19 cellular contexts compared by ENCODE assay signal in genomic region chr11:126963115-126963514, GRCh38. TPM values are rescaled to one million over a fixed set of nuclear protein-coding genes. Genes with fewer than 3 reads are reported as not detected.
DNase-seq lines count a peak whose midpoint lies in the region; ATAC-seq, FAIRE-seq and TF ChIP-seq lines count a peak whose summit lies in the region.
"Had no signal": no experiment of that assay in that cellular context is flagged by ENCODE, and none has a peak within 500 bp of the region (broad histone marks: within the 10 kb centered on the region; RNA-seq: fewer than 3 reads in every experiment).

No MANE protein-coding gene starts in this region.

- H3K79me2 ChIP-seq in astrocyte (ENCODE audit: insufficient read depth, low read length): no peaks in the 10 kb centered on the region
- no peaks in the 10 kb centered on the region for H3K79me2 ChIP-seq in PC-3 (ENCODE audit: low read length)

- POLR2A ChIA-PET in PC-3 (lab: Charles Lee; ENCODE audit: unreplicated experiment): no interaction called here

- peak overlapping the region; percentile 98 for H3K27ac Mint-ChIP-seq in Calu3 (ENCODE audit: unreplicated experiment)
- H3K27ac Mint-ChIP-seq in astrocyte (ENCODE audit: unreplicated experiment): peak overlapping the region; percentile 12
- peak overlapping the region in 2 of 3 experiments; percentile 5 to 37 for H3K27ac Mint-ChIP-seq in nephron
- H3K27ac Mint-ChIP-seq: H9 had no signal

- peaks cover 41% of the 10 kb centered on the region for H3K4me1 Mint-ChIP-seq in Calu3 (ENCODE audit: low read depth, unreplicated experiment)
- H3K4me1 Mint-ChIP-seq in astrocyte (ENCODE audit: low read depth, unreplicated experiment): peaks cover 14% of the 10 kb centered on the region
- H3K4me1 Mint-ChIP-seq in nephron: peaks cover 10% of the 10 kb centered on the region
- H3K4me1 Mint-ChIP-seq: H9 had no signal

- intact Hi-C loops in Calu3 (cut with micrococcal nuclease; ENCODE audit: unreplicated experiment) (loop anchor here (2.0 to 5.0 kb wide), 2 partner anchors 91 to 146 kb away; no protein-coding TSS in a partner anchor), PC-3 (cut with micrococcal nuclease) (no loop called here)

- H3K36me3 ChIP-seq in astrocyte (ENCODE audit: insufficient read depth, low read length): no peaks in the 10 kb centered on the region
- no peaks in the 10 kb centered on the region for H3K36me3 ChIP-seq in PC-3 (ENCODE audit: low read depth, low read length)
- H3K36me3 ChIP-seq: BE2C had no signal

- no TSS peak for BruUV-seq in Calu3 (replicated peaks; lab: Mats Ljungman, UMichigan)
- BruUV-seq in PC-3 (replicated peaks; lab: Mats Ljungman, UMichigan): no TSS peak

- DNase-seq in Calu3 (peak; percentile 14), astrocyte (ENCODE audit: low read depth) (peak; percentile 16), kidney glomerular epithelial cell (lab: John Stamatoyannopoulos, UW) (peak; percentile 80), T-helper 1 cell (no peak), DMS53 treated with DMSO at 0.1 percent for 48 hours (lab: John Stamatoyannopoulos, UW; ENCODE audit: unreplicated experiment) (no peak), NCI-H187 treated with DMSO at 0.1 percent for 48 hours (lab: John Stamatoyannopoulos, UW) (no peak), PC-3 (no peak)
- DNase-seq: BE2C, H9, Kasumi-1, NCI-H1694, NCI-H2081 treated with DMSO at 0.1 percent for 48 hours, NCI-H446 treated with DMSO at 0.1 percent for 48 hours, NCI-H526 treated with DMSO at 0.1 percent for 48 hours, RPMI8226, SHP77 had no signal

- H3K9me3 Mint-ChIP-seq in Calu3 (ENCODE audit: low read depth, unreplicated experiment): peaks cover 2% of the 10 kb centered on the region
- H3K9me3 Mint-ChIP-seq in astrocyte (ENCODE audit: unreplicated experiment): peaks cover 6% of the 10 kb centered on the region
- peaks cover 4% of the 10 kb centered on the region for H3K9me3 Mint-ChIP-seq in nephron
- H3K9me3 Mint-ChIP-seq: H9 had no signal

- H3K9me2 ChIP-seq in PC-3 (replicated peaks; ENCODE audit: low read length): no peaks in the 10 kb centered on the region

- no peaks in the 10 kb centered on the region for H3K36me3 Mint-ChIP-seq in Calu3 (ENCODE audit: insufficient read depth, unreplicated experiment)
- no peaks in the 10 kb centered on the region for H3K36me3 Mint-ChIP-seq in astrocyte (ENCODE audit: low read depth, unreplicated experiment)
- no peaks in the 10 kb centered on the region for H3K36me3 Mint-ChIP-seq in nephron (ENCODE audit: low read depth)

- H3K4me3 Mint-ChIP-seq in Calu3 (ENCODE audit: low read depth, unreplicated experiment): peak overlapping the region; percentile 54
- H3K4me3 Mint-ChIP-seq in astrocyte (ENCODE audit: unreplicated experiment): no peak overlapping the region
- H3K4me3 Mint-ChIP-seq in nephron: no peak overlapping the region
- H3K4me3 Mint-ChIP-seq: H9 had no signal

- H3K9me3 ChIP-seq in astrocyte (ENCODE audit: insufficient read depth, low read depth, low read length) (no peaks in the 10 kb centered on the region), PC-3 (ENCODE audit: low read length) (no peaks in the 10 kb centered on the region)
- H3K9me3 ChIP-seq: BE2C had no signal

- H3K27me3 Mint-ChIP-seq in Calu3 (ENCODE audit: unreplicated experiment) (no peaks in the 10 kb centered on the region), astrocyte (ENCODE audit: low read depth, unreplicated experiment) (peaks cover 10% of the 10 kb centered on the region), nephron (ENCODE audit: low read depth) (peaks cover 9% of the 10 kb centered on the region)

- H3K4me2 ChIP-seq in astrocyte (ENCODE audit: low read length) (peak overlapping the region; percentile 12), PC-3 (ENCODE audit: low read length) (no peak overlapping the region)

- H3K4me3 ChIP-seq in astrocyte (ENCODE audit: insufficient read depth, low read depth, low read length) (no peak overlapping the region), PC-3 (ENCODE audit: low read length) (no peak overlapping the region)

- peak overlapping the region; percentile 21 for H3K27ac ChIP-seq in astrocyte (ENCODE audit: low read depth, low read length)
- no peak overlapping the region for H3K27ac ChIP-seq in PC-3 (ENCODE audit: low read length)

- TF ChIP-seq CTCF in Calu3 (IDR thresholded peaks at IDR 0.05; ENCODE audit: unreplicated experiment): no peak
- TF ChIP-seq CTCF in astrocyte (IDR thresholded peaks at IDR 0.05; ENCODE audit: insufficient read depth, low read depth, low read length): no peak
- TF ChIP-seq CTCF in nephron (IDR thresholded peaks at IDR 0.05; ENCODE audit: unreplicated experiment in 3 of 3): no peak
- TF ChIP-seq CTCF in PC-3 (conservative IDR thresholded peaks at IDR 0.05; ENCODE audit: low read depth, low read length): no peak

- H4K20me1 ChIP-seq in astrocyte (ENCODE audit: insufficient read depth, low read length) (no peaks in the 10 kb centered on the region), PC-3 (ENCODE audit: low read length) (no peaks in the 10 kb centered on the region)

- CTCF ChIA-PET in Calu3 (lab: Charles Lee): no interaction called here
- CTCF ChIA-PET in PC-3 (lab: Charles Lee): no interaction called here

- ATAC-seq in PC-3: no peak

- H2AFZ ChIP-seq in astrocyte (ENCODE audit: low read depth, low read length) (no peak overlapping the region), PC-3 (ENCODE audit: low read length) (no peak overlapping the region)

- H3K9ac ChIP-seq in astrocyte (ENCODE audit: low read length) (no peak overlapping the region), PC-3 (ENCODE audit: low read length) (no peak overlapping the region)

- peaks cover 11% of the 10 kb centered on the region for H3K4me1 ChIP-seq in astrocyte (ENCODE audit: insufficient read depth, low read length)
- no peaks in the 10 kb centered on the region for H3K4me1 ChIP-seq in PC-3 (ENCODE audit: insufficient read depth, low read length)
- H3K4me1 ChIP-seq: BE2C had no signal

- no peaks in the 10 kb centered on the region for H3K27me3 ChIP-seq in astrocyte (ENCODE audit: insufficient read depth, low read length)
- peaks cover 29% of the 10 kb centered on the region for H3K27me3 ChIP-seq in PC-3 (ENCODE audit: low read length)

- FAIRE-seq in astrocyte (lab: Jason Lieb, UNC): no peak
- FAIRE-seq: A204.1 had no signal

- H3F3A ChIP-seq in PC-3 (ENCODE audit: low read length, unreplicated experiment): no peaks in the 10 kb centered on the region

RNA-seq across cellular contexts. Expression of gene KIRREL3, which starts 37.5 kb away (rescaled TPM):
- total RNA-seq in Calu3 (2022) (0.15 and 0.26 TPM in 2 replicates), astrocyte (0.79 and 0.91 TPM in 2 replicates), PC-3 (2014; rRNA removed) (0.44 TPM in 1 of 2 replicates, not detected in the other)
- total RNA-seq: MCF 10A had no signal

Comparison
In these comparisons a context has a peak if more than half of its experiments do, and no peak if none do; other contexts are left out.
1. DNase-seq: peak in Calu3 (single experiment), astrocyte (single experiment) and kidney glomerular epithelial cell (single experiment); none in T-helper 1 cell (0 of 5), DMS53 treated with DMSO at 0.1 percent for 48 hours (single experiment), NCI-H187 treated with DMSO at 0.1 percent for 48 hours (single experiment) and PC-3 (single experiment).
2. H3K27ac Mint-ChIP-seq: peak in every context shown above with its lines; median percentile 98 in Calu3; 21 in nephron; 12 in astrocyte.